9 cellular contexts compared by ENCODE assay signal in the genomic region with DNA sequence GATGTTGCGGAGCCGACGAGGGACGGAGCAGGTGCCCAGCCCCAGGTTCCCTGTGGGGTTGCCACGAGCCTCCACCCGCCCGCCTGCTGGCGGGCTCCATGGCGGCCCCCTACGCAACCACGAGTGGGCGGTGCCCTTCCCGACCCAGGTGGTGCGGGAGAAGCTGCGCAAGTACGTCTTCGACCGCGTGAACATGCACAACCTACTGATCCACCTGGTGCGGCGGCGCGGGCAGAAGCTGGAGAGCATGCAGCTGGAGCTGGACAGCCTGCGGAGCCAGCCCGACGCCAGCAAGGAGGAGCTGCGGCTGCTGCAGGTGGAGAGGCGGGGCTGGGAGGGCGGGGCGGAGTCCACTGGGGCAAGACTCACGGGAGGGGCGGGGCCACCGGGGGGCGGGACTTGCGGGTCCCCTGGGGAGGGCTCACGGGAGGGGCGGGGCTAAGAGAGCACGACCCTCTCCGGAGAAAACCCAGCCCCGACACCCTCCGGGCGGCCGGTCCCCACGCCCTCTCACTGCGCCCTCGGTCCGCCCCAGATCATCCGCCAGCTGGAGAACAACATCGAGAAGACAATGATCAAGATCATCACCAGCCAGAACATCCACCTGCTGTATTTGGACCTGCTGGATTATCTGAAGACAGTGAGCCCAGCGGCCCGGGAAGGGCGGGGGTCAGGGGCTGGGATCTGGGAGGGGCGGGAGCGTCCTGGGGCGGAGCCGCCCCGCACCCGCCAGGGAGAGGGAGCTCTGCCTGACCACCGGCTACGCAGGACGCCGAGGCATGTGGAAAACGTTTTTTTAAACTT. TPM values are rescaled to one million over a fixed set of nuclear protein-coding genes. Genes with fewer than 3 reads are reported as not detected.
DNase-seq lines count a peak whose midpoint lies in the region; ATAC-seq and TF ChIP-seq lines count a peak whose summit lies in the region.
"Had no signal": no experiment of that assay in that cellular context is flagged by ENCODE, and none has a peak within 500 bp of the region (broad histone marks: within the 10 kb centered on the region; RNA-seq: fewer than 3 reads in every experiment).

No MANE protein-coding gene starts in this region.

- H3K27ac Mint-ChIP-seq in naive thymus-derived CD4-positive, alpha-beta T cell: peak overlapping the region in 4 of 9 donors; percentile 25 to 81 (median 78)

- peak; percentile 77 for DNase-seq in Jurkat, Clone E6-1 (ENCODE audit: low read depth, low spot score)
- DNase-seq in Peyer's patch: peak; percentile 97
- peak; percentile 91 for DNase-seq in activated T-cell treated with anti-CD3 and anti-CD28 coated beads, Interleukin-2, amount 50 U/mL, for 1 hour
- DNase-seq in naive thymus-derived CD4-positive, alpha-beta T cell: peak; percentile 58 to 89 (median 79)
- peak; percentile 77 to 85 for DNase-seq in stimulated activated CD8-positive, alpha-beta memory T cell treated with anti-CD3 and anti-CD28 coated beads, Interleukin-7, amount 100 ng/mL, for 48 hours (ENCODE audit: extremely low read depth in 1 of 2, low read depth in 1 of 2)

- WGBS in esophagus, 2 donors: 1% methylated on average over 57 to 63 of the region's 63 CpGs

- H3K36me3 Mint-ChIP-seq in naive thymus-derived CD4-positive, alpha-beta T cell: no peaks in the 10 kb centered on the region

- H3K4me1 ChIP-seq in Peyer's patch (peaks cover 0 to 44% (median 15%) of the 10 kb centered on the region in 4 donors), esophagus (ENCODE audit: control insufficient read depth in 2 of 2, insufficient read depth in 2 of 2, low read length in 1 of 2) (peaks cover 13 to 28% of the 10 kb centered on the region in 2 donors)
- peaks cover 10 to 24% of the 10 kb centered on the region in 2 donors for H3K4me1 ChIP-seq in naive thymus-derived CD4-positive, alpha-beta T cell (ENCODE audit: control insufficient read depth in 2 of 2, insufficient read depth in 2 of 2, low read length in 2 of 2)

- H3K9me3 Mint-ChIP-seq in naive thymus-derived CD4-positive, alpha-beta T cell: no peaks in the 10 kb centered on the region

- TF ChIP-seq POLR2A in Peyer's patch (IDR thresholded peaks at IDR 0.05): peak; percentile 24 to 34

- TF ChIP-seq CTCF in Peyer's patch (IDR thresholded peaks at IDR 0.05): peak in 1 of 6 experiments; percentile 10

- H3K27me3 ChIP-seq in Peyer's patch (peaks cover 0 to 7% of the 10 kb centered on the region in 2 donors), esophagus (ENCODE audit: control insufficient read depth in 1 of 2, insufficient read depth in 2 of 2, low read length in 2 of 2) (no peaks in the 10 kb centered on the region)
- no peaks in the 10 kb centered on the region for H3K27me3 ChIP-seq in naive thymus-derived CD4-positive, alpha-beta T cell (ENCODE audit: control insufficient read depth in 2 of 2, insufficient read depth in 2 of 2, low read length in 2 of 2)

- peak overlapping the region; percentile 52 to 80 (median 72) for H3K27ac ChIP-seq in Peyer's patch
- H3K27ac ChIP-seq in esophagus (ENCODE audit: low read depth in 2 of 2, low read length in 1 of 2): peak overlapping the region; percentile 16 to 58
- peak overlapping the region; percentile 59 for H3K27ac ChIP-seq in naive thymus-derived CD4-positive, alpha-beta T cell (ENCODE audit: low read depth, low read length)

- H3K4me3 ChIP-seq in GM08714 (ENCODE audit: low read length) (peak overlapping the region; percentile 34; the same call in 1 of the 2 replicates), Peyer's patch (peak overlapping the region; percentile 24 to 52 (median 48)), esophagus (ENCODE audit: low read depth in 1 of 2, low read length in 2 of 2) (peak overlapping the region; percentile 13 to 18)
- peak overlapping the region; percentile 46 for H3K4me3 ChIP-seq in Jurkat, Clone E6-1 (ENCODE audit: low read length)
- H3K4me3 ChIP-seq in naive thymus-derived CD4-positive, alpha-beta T cell (ENCODE audit: low read length): peak overlapping the region; percentile 63

- H3K4me1 Mint-ChIP-seq in naive thymus-derived CD4-positive, alpha-beta T cell: peaks cover 6 to 42% (median 35%) of the 10 kb centered on the region in 7 donors

- H3K9me3 ChIP-seq in Peyer's patch (no peaks in the 10 kb centered on the region), esophagus (ENCODE audit: control insufficient read depth in 2 of 2, insufficient read depth in 1 of 2, low read depth in 1 of 2, low read length in 1 of 2) (no peaks in the 10 kb centered on the region)
- no peaks in the 10 kb centered on the region for H3K9me3 ChIP-seq in naive thymus-derived CD4-positive, alpha-beta T cell (ENCODE audit: control insufficient read depth in 2 of 3, low read length in 3 of 3)

- peak overlapping the region; percentile 82 to 92 (median 86) for H3K4me3 Mint-ChIP-seq in naive thymus-derived CD4-positive, alpha-beta T cell

- H3K36me3 ChIP-seq in Peyer's patch: no peaks in the 10 kb centered on the region
- H3K36me3 ChIP-seq in esophagus (ENCODE audit: control insufficient read depth in 2 of 2, insufficient read depth in 2 of 2, low read length in 1 of 2): no peaks in the 10 kb centered on the region
- H3K36me3 ChIP-seq in naive thymus-derived CD4-positive, alpha-beta T cell (ENCODE audit: control insufficient read depth in 2 of 3, insufficient read depth in 3 of 3, low read length in 3 of 3): no peaks in the 10 kb centered on the region

- POLR2A ChIA-PET in naive thymus-derived CD4-positive, alpha-beta T cell (lab: Charles Lee): interaction anchor here (0.7 to 2.1 kb wide), 8 partner anchors 8 to 287 kb away, joined by 3 to 11 read pairs (median 4); a partner anchor contains a TSS

- ATAC-seq in naive thymus-derived CD4-positive, alpha-beta T cell: peak; percentile 90
- ATAC-seq in HG03520 (IDR thresholded peaks at IDR 0.05; ENCODE audit: unreplicated experiment): no peak

- intact Hi-C loops in naive thymus-derived CD4-positive, alpha-beta T cell (cut with micrococcal nuclease): loop anchor here (1.0 to 2.0 kb wide), 5 partner anchors 7 to 437 kb away; a partner anchor contains a TSS

- CTCF ChIA-PET in naive thymus-derived CD4-positive, alpha-beta T cell (lab: Charles Lee): no interaction called here

- H3K27me3 Mint-ChIP-seq in naive thymus-derived CD4-positive, alpha-beta T cell: peaks cover 0 to 45% (median 0%) of the 10 kb centered on the region in 5 donors

RNA-seq across cellular contexts. Expression of a gene that starts 3.9 kb away (rescaled TPM):
- polyA plus RNA-seq in Jurkat, Clone E6-1 (2012; ENCODE audit: insufficient read depth, insufficient read length): 3.7 TPM
- 10 to 100 TPM; 16.6 to 69.9 (median 46.0) TPM for total RNA-seq in Peyer's patch
- polyA plus RNA-seq in esophagus: 1 to 10 TPM in 1 of 2 donors, under 1 TPM in 1; 0.32 to 1.1 TPM
- 1 to 10 TPM in 4 of 5 experiments, under 1 TPM in 1; 0.36 to 6.6 (median 3.0) TPM for total RNA-seq in naive thymus-derived CD4-positive, alpha-beta T cell
- under 1 TPM; 0.35 to 0.62 TPM for polyA plus RNA-seq in naive thymus-derived CD4-positive, alpha-beta T cell

RNA-seq across cellular contexts. Expression of a gene that starts 7.7 kb away (rescaled TPM):
- polyA plus RNA-seq in Jurkat, Clone E6-1 (2012; ENCODE audit: insufficient read depth, insufficient read length): 124 TPM
- 100 to 1,000 TPM in 3 of 4 donors, 10 to 100 TPM in 1; 98.4 to 187 (median 134) TPM for total RNA-seq in Peyer's patch
- 10 to 100 TPM; 46.5 to 61.7 TPM for polyA plus RNA-seq in esophagus
- 100 to 1,000 TPM in 1 of 5 experiments, 10 to 100 TPM in 4; 59.6 to 100 (median 60.9) TPM for total RNA-seq in naive thymus-derived CD4-positive, alpha-beta T cell
- polyA plus RNA-seq in naive thymus-derived CD4-positive, alpha-beta T cell: 10 to 100 TPM in 1 of 2 donors, 1 to 10 TPM in 1; 9.4 to 17.4 TPM

RNA-seq across cellular contexts. Expression of a gene that starts 8.9 kb away (rescaled TPM):
- polyA plus RNA-seq in Jurkat, Clone E6-1 (2012; ENCODE audit: insufficient read depth, insufficient read length): 98.0 TPM
- 100 to 1,000 TPM in 3 of 4 donors, 10 to 100 TPM in 1; 52.0 to 240 (median 187) TPM for total RNA-seq in Peyer's patch
- polyA plus RNA-seq in esophagus: 100 to 1,000 TPM in 1 of 2 donors, 10 to 100 TPM in 1; 85.2 to 155 TPM
- total RNA-seq in naive thymus-derived CD4-positive, alpha-beta T cell: 10 to 100 TPM; 27.2 to 54.9 (median 36.2) TPM
- polyA plus RNA-seq in naive thymus-derived CD4-positive, alpha-beta T cell: 10 to 100 TPM; 28.2 to 30.6 TPM

RNA-seq across cellular contexts. Expression of a gene that starts 35.7 kb away (rescaled TPM):
- not detected for polyA plus RNA-seq in Jurkat, Clone E6-1 (2012; ENCODE audit: insufficient read depth, insufficient read length)
- total RNA-seq in Peyer's patch: 1 to 10 TPM in 2 of 4 donors, not detected in 2; 1.5 to 9.3 TPM
- not detected for polyA plus RNA-seq in esophagus
- total RNA-seq in naive thymus-derived CD4-positive, alpha-beta T cell: not detected
- not detected for polyA plus RNA-seq in naive thymus-derived CD4-positive, alpha-beta T cell

RNA-seq across cellular contexts. Expression of a gene that starts 42.0 kb away (rescaled TPM):
- polyA plus RNA-seq in Jurkat, Clone E6-1 (2012; ENCODE audit: insufficient read depth, insufficient read length): not detected
- not detected for total RNA-seq in Peyer's patch
- not detected for polyA plus RNA-seq in esophagus
- total RNA-seq in naive thymus-derived CD4-positive, alpha-beta T cell: under 1 TPM in 1 of 5 experiments, not detected in 4; 0.83 TPM
- polyA plus RNA-seq in naive thymus-derived CD4-positive, alpha-beta T cell: not detected
- total RNA-seq: glomerular endothelial cell had no signal
